Comparison of ENCODE assay signal across 9 cellular contexts in the genomic region with DNA sequence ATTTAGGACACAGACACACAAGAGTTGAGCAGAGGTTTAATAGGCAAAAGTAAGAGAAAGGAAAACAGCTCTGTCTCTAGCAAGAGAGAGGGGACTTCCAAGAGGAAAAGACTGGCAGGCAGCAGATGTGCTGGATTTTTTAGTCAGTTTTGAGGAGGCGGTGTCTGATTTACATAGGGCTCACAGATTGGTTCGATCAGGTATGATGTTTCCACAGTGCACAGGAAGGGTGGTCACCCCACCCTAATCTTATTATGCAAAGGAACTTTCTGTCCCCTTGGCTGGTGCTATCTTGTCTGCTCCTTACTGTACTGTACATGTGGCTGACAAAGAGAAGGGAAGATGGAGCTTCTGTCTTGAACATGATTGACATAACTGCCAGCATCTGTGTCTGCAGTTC. TPM values are rescaled to one million over a fixed set of nuclear protein-coding genes. Genes with fewer than 3 reads are reported as not detected.
A peak's percentile ranks its signal among the peaks of the same experiment; 100 is the strongest.
DNase-seq lines count a peak whose midpoint lies in the region; ATAC-seq and TF ChIP-seq lines count a peak whose summit lies in the region.
"Had no signal": no experiment of that assay in that cellular context is flagged by ENCODE, and none has a peak within 500 bp of the region (broad histone marks: within the 10 kb centered on the region; RNA-seq: fewer than 3 reads in every experiment).

No MANE protein-coding gene starts in this region.

- intact Hi-C loops in left lung (cut with DNase I), result no loop called here

- peaks cover 6 to 22% of the 10 kb centered on the region in 2 donors for H3K4me1 ChIP-seq in left lung

- peak overlapping the region in 1 of 2 donors; percentile 70 for H3K27ac Mint-ChIP-seq in effector memory CD8-positive, alpha-beta T cell

- TF ChIP-seq CTCF in GM13977 (IDR thresholded peaks at IDR 0.05; ENCODE audit: extremely low read depth, insufficient read depth, missing control alignments) (no peak), left lung (IDR thresholded peaks at IDR 0.05) (no peak)

- DNase-seq in GM13977 (ENCODE audit: low spot score) (peak; percentile 54), OCI-M1 (lab: John Stamatoyannopoulos, UW) (peak; percentile 40), left lung (no peak), NCI-H1092 treated with DMSO at 0.1 percent for 48 hours (lab: John Stamatoyannopoulos, UW) (no peak), SKM-1 treated with dmso at 0.1 percent for 144 hours (lab: John Stamatoyannopoulos, UW; ENCODE audit: unreplicated experiment) (no peak)
- no peak for DNase-seq in effector memory CD8-positive, alpha-beta T cell
- DNase-seq: cortex of kidney had no signal

- no peaks in the 10 kb centered on the region for H3K27me3 Mint-ChIP-seq in effector memory CD8-positive, alpha-beta T cell

- no peaks in the 10 kb centered on the region for H3K27me3 ChIP-seq in left lung

- H3K4me3 Mint-ChIP-seq in effector memory CD8-positive, alpha-beta T cell, result no peak overlapping the region

- ATAC-seq in GM21723 (IDR thresholded peaks at IDR 0.05; ENCODE audit: unreplicated experiment), result peak; percentile 90
- no peak for ATAC-seq in left lung
- ATAC-seq in GM19452 (IDR thresholded peaks at IDR 0.05; ENCODE audit: unreplicated experiment), result no peak
- no peak for ATAC-seq in effector memory CD8-positive, alpha-beta T cell (replicated peaks)

- H3K9me3 ChIP-seq in left lung, result no peaks in the 10 kb centered on the region

- H3K36me3 Mint-ChIP-seq in effector memory CD8-positive, alpha-beta T cell (ENCODE audit: insufficient read depth), result peaks cover 82% of the 10 kb centered on the region

- H3K4me1 Mint-ChIP-seq in effector memory CD8-positive, alpha-beta T cell (ENCODE audit: low read depth in 2 of 2), result no peaks in the 10 kb centered on the region

- H3K36me3 ChIP-seq in left lung, result peaks cover 0 to 100% of the 10 kb centered on the region in 2 donors

- in situ Hi-C loops in GM13977 (cut with MboI; ENCODE audit: low pct_unique_long_range_greater_than_20kb, low sequenced_read_pairs, unreplicated experiment), result no loop called here

- H3K27ac ChIP-seq in left lung, result peak overlapping the region; percentile 80 to 85

- no peaks in the 10 kb centered on the region for H3K9me3 Mint-ChIP-seq in effector memory CD8-positive, alpha-beta T cell

- H3K4me3 ChIP-seq in left lung, result no peak overlapping the region

RNA-seq across cellular contexts. Expression of a gene that starts 25.3 kb away (rescaled TPM):
- 10 to 100 TPM; 74.3 to 76.2 TPM for total RNA-seq in left lung

RNA-seq across cellular contexts. Expression of a gene that starts 28.0 kb away (rescaled TPM):
- total RNA-seq in left lung, result 10 to 100 TPM; 30.0 to 37.9 TPM

RNA-seq across cellular contexts. Expression of a gene that starts 36.0 kb away (rescaled TPM):
- total RNA-seq in left lung, result 10 to 100 TPM in 1 of 2 donors, 1 to 10 TPM in 1; 3.7 to 18.6 TPM

RNA-seq across cellular contexts. Expression of a gene that starts 45.1 kb away (rescaled TPM):
- 1 to 10 TPM; 2.1 to 2.9 TPM for total RNA-seq in left lung

Comparison
In these comparisons a context has a peak if more than half of its experiments do, and no peak if none do; other contexts are left out.
1. DNase-seq: peak in GM13977 (single experiment) and OCI-M1 (single experiment); none in left lung (0 of 2), NCI-H1092 treated with DMSO at 0.1 percent for 48 hours (single experiment), effector memory CD8-positive, alpha-beta T cell (0 of 3) and SKM-1 treated with dmso at 0.1 percent for 144 hours (single experiment).